8 cellular contexts compared by ENCODE assay signal in genomic region chr11:70270877-70271634, GRCh38. TPM values are rescaled to one million over a fixed set of nuclear protein-coding genes. Genes with fewer than 3 reads are reported as not detected.
DNase-seq lines count a peak whose midpoint lies in the region; ATAC-seq and TF ChIP-seq lines count a peak whose summit lies in the region.

No MANE protein-coding gene starts in this region.

- H3K4me1 ChIP-seq in DOHH2 (ENCODE audit: control insufficient read depth, low read length): peaks cover 13% of the 10 kb centered on the region
- peaks cover 5% of the 10 kb centered on the region; the same call in 1 of the 2 replicates for H3K4me1 ChIP-seq in IMR-90 (ENCODE audit: control insufficient read depth, insufficient read depth, low read length)

- H4K91ac ChIP-seq in IMR-90 (ENCODE audit: insufficient read depth, low read depth, low read length): peak overlapping the region; percentile 62; the same call in 1 of the 2 replicates

- H2BK20ac ChIP-seq in IMR-90 (ENCODE audit: low read depth, low read length): no peak overlapping the region

- H2AK5ac ChIP-seq in IMR-90 (ENCODE audit: low read depth, low read length): no peak overlapping the region

- H3K27ac ChIP-seq in DOHH2 (ENCODE audit: low read depth, low read length) (no peak overlapping the region), IMR-90 (ENCODE audit: insufficient read depth, low read length) (peak overlapping the region; percentile 75)

- H3K9me1 ChIP-seq in IMR-90 (ENCODE audit: insufficient read depth, low read length): peaks cover 6% of the 10 kb centered on the region; the same call in 1 of the 2 replicates

- peak overlapping the region; percentile 8; the same call in 1 of the 2 replicates for H4K5ac ChIP-seq in IMR-90 (ENCODE audit: low read depth, low read length)

- peak overlapping the region; percentile 78 for H2BK5ac ChIP-seq in IMR-90 (ENCODE audit: low read depth, low read length, poor library complexity, severe bottlenecking)

- in situ Hi-C loops in IMR-90 (cut with MboI; ENCODE audit: low sequenced_read_pairs): no loop called here

- TF ChIP-seq CTCF in DOHH2 (IDR thresholded peaks at IDR 0.05; ENCODE audit: low read depth, low read length, poor library complexity, severe bottlenecking): no peak
- peak; percentile 23; the same call in 1 of the 2 replicates for TF ChIP-seq CTCF in IMR-90 (conservative IDR thresholded peaks at IDR 0.05; ENCODE audit: low read depth, low read length)
- no peak for TF ChIP-seq CTCF in WTC11 (IDR thresholded peaks at IDR 0.05)
- TF ChIP-seq CTCF in choroid plexus epithelial cell (conservative IDR thresholded peaks at IDR 0.05; ENCODE audit: low read depth, low read length): no peak

- peaks cover 41% of the 10 kb centered on the region for H3K36me3 ChIP-seq in DOHH2 (ENCODE audit: control insufficient read depth, low read length)
- peaks cover 17% of the 10 kb centered on the region for H3K36me3 ChIP-seq in IMR-90 (ENCODE audit: control insufficient read depth, insufficient read depth, low read length)

- POLR2A ChIA-PET in IMR-90 (lab: Charles Lee; ENCODE audit: unreplicated experiment): interaction anchor here (0.7 kb wide), 1 partner anchor 1584 kb away, joined by 6 read pairs; no protein-coding TSS in a partner anchor
- POLR2A ChIA-PET in WTC11 (lab: Charles Lee): interaction anchor here (0.7 kb wide), 1 partner anchor 40 kb away, joined by 5 read pairs; no protein-coding TSS in a partner anchor

- peaks cover 40% of the 10 kb centered on the region for H3K36me3 Mint-ChIP-seq in WTC11

- H3K27ac Mint-ChIP-seq in WTC11: peak overlapping the region; percentile 95

- H4K20me1 ChIP-seq in DOHH2 (ENCODE audit: control insufficient read depth, insufficient read depth, low read depth, low read length) (peaks cover 2% of the 10 kb centered on the region; the same call in 1 of the 2 replicates), IMR-90 (ENCODE audit: insufficient read depth, low read length) (peaks cover 22% of the 10 kb centered on the region)

- dilution Hi-C loops in IMR-90 (cut with HindIII; ENCODE audit: low sequenced_read_pairs, unreplicated experiment): no loop called here

- peak overlapping the region; percentile 96 for H2AK9ac ChIP-seq in IMR-90 (replicated peaks; ENCODE audit: low read depth, low read length, poor library complexity)

- H3K56ac ChIP-seq in IMR-90 (ENCODE audit: extremely low read depth, insufficient read depth, low read length): 0 out of 2 replicates have a peak overlapping the region, but pooled peaks have one; percentile 6

- no peak overlapping the region for H2BK15ac ChIP-seq in IMR-90 (ENCODE audit: low read depth, low read length)

- no peak overlapping the region for H3K18ac ChIP-seq in IMR-90 (ENCODE audit: low read depth, low read length)

- peak overlapping the region; percentile 89 for H2AFZ ChIP-seq in IMR-90 (replicated peaks; ENCODE audit: low read length, poor library complexity)

- peak; percentile 27; the same call in 1 of the 2 replicates for TF ChIP-seq POLR2A in IMR-90 (IDR thresholded peaks at IDR 0.05; ENCODE audit: low read depth, low read length)

- no peak overlapping the region for H4K8ac ChIP-seq in IMR-90 (ENCODE audit: low read depth in 2 of 2, low read length in 2 of 2)

- peak overlapping the region; percentile 90 for H3K4me3 Mint-ChIP-seq in WTC11

- no peak overlapping the region for H2BK120ac ChIP-seq in IMR-90 (ENCODE audit: low read depth, low read length)

- H3K27me3 ChIP-seq in DOHH2 (ENCODE audit: control insufficient read depth, low read length): peaks cover 3% of the 10 kb centered on the region
- H3K27me3 ChIP-seq in IMR-90 (ENCODE audit: control insufficient read depth, insufficient read depth, low read length): peaks cover 11% of the 10 kb centered on the region

- WGBS in IMR-90 (ENCODE audit: extremely low coverage in 2 of 2, insufficient read length in 1 of 2), 2 experiments: 0% methylated on average over 14 of the region's 75 CpGs; no CpG with 5 or more reads in 1 of the 2 experiments

- intact Hi-C loops in IMR-90 (cut with micrococcal nuclease): loop anchor here (2.0 to 5.0 kb wide), 2 partner anchors 68 to 126 kb away; partner anchors contain the start of genes CTTN and FADD

- H3K9me2 ChIP-seq in DOHH2 (replicated peaks; ENCODE audit: control insufficient read depth, low read length): no peaks in the 10 kb centered on the region

- peak overlapping the region; percentile 78 for H3K9ac ChIP-seq in IMR-90 (ENCODE audit: low read depth, low read length)

- TF ChIP-seq RAD21 in IMR-90 (IDR thresholded peaks at IDR 0.05; ENCODE audit: low read length): peak; percentile 42; the same call in 1 of the 2 replicates

- H3K79me2 ChIP-seq in DOHH2 (ENCODE audit: control insufficient read depth, low read length): peaks cover 46% of the 10 kb centered on the region

- H3K9me3 Mint-ChIP-seq in WTC11: no peaks in the 10 kb centered on the region

- peak; percentile 38 for ATAC-seq in GM21526 (IDR thresholded peaks at IDR 0.05; ENCODE audit: low FRiP score, unreplicated experiment)
- peak; percentile 51 for ATAC-seq in IMR-90 (ENCODE audit: low read depth)
- ATAC-seq in WTC11: peak; percentile 40
- peak; percentile 52 for ATAC-seq in left lobe of liver

- H3K14ac ChIP-seq in IMR-90 (replicated peaks; ENCODE audit: low read depth, low read length): peak overlapping the region; percentile 75

- H3K4me3 ChIP-seq in DOHH2 (ENCODE audit: low read length) (peak overlapping the region; percentile 89), IMR-90 (ENCODE audit: insufficient read depth, low read depth, low read length) (peak overlapping the region; percentile 96), choroid plexus epithelial cell (ENCODE audit: low read depth, low read length) (peak overlapping the region; percentile 86)

- peaks cover 25 to 48% of the 10 kb centered on the region in 2 experiments for H3K79me1 ChIP-seq in IMR-90 (ENCODE audit: low read depth in 1 of 2, low read length in 2 of 2)

- BruUV-seq in IMR-90 (replicated peaks; lab: Mats Ljungman, UMichigan): no TSS peak

- H3K9me3 ChIP-seq in DOHH2 (ENCODE audit: control insufficient read depth, insufficient read depth, low read length) (no peaks in the 10 kb centered on the region), IMR-90 (ENCODE audit: control insufficient read depth, insufficient read depth, low read length) (no peaks in the 10 kb centered on the region)

- peak overlapping the region; percentile 94 for H3K23ac ChIP-seq in IMR-90 (ENCODE audit: low read depth, low read length)

- peaks cover 37% of the 10 kb centered on the region for H3K4me1 Mint-ChIP-seq in WTC11

- H3K27me3 Mint-ChIP-seq in WTC11 (ENCODE audit: low read depth): no peaks in the 10 kb centered on the region

- peak overlapping the region; percentile 86 for H3K4me2 ChIP-seq in DOHH2 (ENCODE audit: low read length)
- peak overlapping the region; percentile 97 for H3K4me2 ChIP-seq in IMR-90 (ENCODE audit: low read depth, low read length)

- no peaks in the 10 kb centered on the region for H3F3A ChIP-seq in DOHH2 (ENCODE audit: control insufficient read depth, insufficient read depth)

- CTCF ChIA-PET in IMR-90 (lab: Yijun Ruan, JAX) (no interaction called here), WTC11 (lab: Charles Lee) (interaction anchor here (0.9 kb wide), 1 partner anchor 43 kb away, joined by 3 read pairs; no protein-coding TSS in a partner anchor)

- DNase-seq in IMR-90: peak; percentile 65
- peak; percentile 65 for DNase-seq in WTC11 (ENCODE audit: low spot score)
- peak; percentile 58 for DNase-seq in choroid plexus epithelial cell (ENCODE audit: low read depth)
- peak; percentile 58 for DNase-seq in left lobe of liver (ENCODE audit: low spot score)
- DNase-seq in stimulated activated CD4-positive, alpha-beta T cell treated with anti-CD3 and anti-CD28 coated beads, Interleukin-4, amount 100 ng/mL, for 4 hours: peak; percentile 12 to 31
- no peak for DNase-seq in NCI-H187 (lab: John Stamatoyannopoulos, UW)

- peak overlapping the region; percentile 51 for H3K4ac ChIP-seq in IMR-90 (ENCODE audit: low read depth, low read length)

TF ChIP-seq in IMR-90, 13 proteins besides CTCF, POLR2A, EP300 and RAD21 (continues in another document):
- TF ChIP-seq ELK1 (IDR thresholded peaks at IDR 0.05; ENCODE audit: borderline replicate concordance, low read depth, low read length): no peak
- TF ChIP-seq RCOR1 (IDR thresholded peaks at IDR 0.05; ENCODE audit: insufficient replicate concordance, low read length): no peak
- TF ChIP-seq RFX5 (IDR thresholded peaks at IDR 0.05; ENCODE audit: low read depth, low read length): no peak
- TF ChIP-seq SMC3 (IDR thresholded peaks at IDR 0.05; ENCODE audit: low read depth, low read length): no peak
- TF ChIP-seq MAFK (IDR thresholded peaks at IDR 0.05; ENCODE audit: low read depth, low read length): no peak

TF ChIP-seq in WTC11, 78 proteins besides CTCF, POLR2A, EP300 and RAD21 (continues in another document):
- no peak for TF ChIP-seq JUN (CRISPR knock-in tag; IDR thresholded peaks at IDR 0.05)
- TF ChIP-seq FOXP1 (CRISPR knock-in tag; IDR thresholded peaks at IDR 0.05; ENCODE audit: borderline replicate concordance): 0 out of 2 replicates have a peak, but pooled peaks have one; percentile 39
- no peak for TF ChIP-seq RELA (CRISPR knock-in tag; IDR thresholded peaks at IDR 0.05; ENCODE audit: borderline replicate concordance)
- 0 out of 2 replicates have a peak, but pooled peaks have one; percentile 81 for TF ChIP-seq ZNF416 (CRISPR knock-in tag; IDR thresholded peaks at IDR 0.05)
- TF ChIP-seq TCF7 (CRISPR knock-in tag; IDR thresholded peaks at IDR 0.05; ENCODE audit: low read depth): no peak
- TF ChIP-seq JAZF1 (CRISPR knock-in tag; IDR thresholded peaks at IDR 0.05): no peak
- peak; percentile 7; the same call in 1 of the 2 replicates for TF ChIP-seq ZNF317 (CRISPR knock-in tag; IDR thresholded peaks at IDR 0.05; ENCODE audit: borderline replicate concordance, low read depth)

RNA-seq across cellular contexts. Expression of gene PPFIA1, which starts 0.6 kb away (rescaled TPM):
- total RNA-seq in IMR-90 (2012; rRNA removed): 25.6 and 33.9 TPM in 2 replicates
- 37.2 and 46.4 TPM in 2 replicates for polyA plus RNA-seq in IMR-90 (2012; rRNA removed)
- 18.8 and 31.7 TPM in 2 replicates for polyA plus RNA-seq in IMR-90 (2012; cell fraction: cytosol; rRNA removed)
- polyA plus RNA-seq in IMR-90 (2012; cell fraction: nucleus; rRNA removed; ENCODE audit: low replicate concordance): 64.7 and 95.6 TPM in 2 replicates
- 62.2 to 75.1 TPM (median 64.1 TPM) in 3 replicates for total RNA-seq in WTC11 (2021)
- total RNA-seq in left lobe of liver: 21.9 TPM

Comparison
In these comparisons a context has a peak if more than half of its experiments do, and no peak if none do; other contexts are left out.
1. DNase-seq: peak in IMR-90 (single experiment), WTC11 (single experiment), choroid plexus epithelial cell (single experiment), left lobe of liver (single experiment) and stimulated activated CD4-positive, alpha-beta T cell treated with anti-CD3 and anti-CD28 coated beads, Interleukin-4, amount 100 ng/mL, for 4 hours (2 of 2); none in NCI-H187 (0 of 2).
2. Peak in every context shown above with its lines, with median percentiles within 50 percentile points of each other: H3K4me3 ChIP-seq and ATAC-seq.